Comparison of ENCODE assay signal across 12 cellular contexts in the genomic region with DNA sequence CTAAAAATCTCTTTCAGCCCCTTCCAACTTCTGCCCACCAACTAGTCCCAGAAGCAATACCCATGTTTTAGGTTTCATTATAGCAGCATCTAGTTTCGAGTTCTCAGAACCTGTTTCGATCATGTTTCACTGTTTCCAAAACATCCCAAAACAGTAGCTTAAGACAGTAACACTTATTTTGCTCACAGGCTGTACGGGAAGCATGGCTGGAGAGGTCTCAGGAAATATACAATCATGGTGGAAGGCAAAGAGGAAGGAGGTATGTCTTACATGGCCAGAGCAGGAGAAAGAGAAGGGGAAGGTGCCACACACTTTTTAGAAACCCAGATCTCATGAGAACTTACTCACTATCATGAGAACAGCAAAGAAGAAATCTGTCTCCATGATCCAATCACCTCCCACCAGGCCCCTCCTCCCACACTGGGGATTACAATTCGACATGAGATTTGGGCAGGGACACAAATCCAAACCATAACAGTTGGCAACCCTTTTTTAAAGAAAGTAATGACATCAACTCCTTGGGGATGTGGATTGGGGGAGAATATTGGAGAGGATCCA.
DNase-seq lines count a peak whose midpoint lies in the region; ATAC-seq and TF ChIP-seq lines count a peak whose summit lies in the region.
"Had no signal": no experiment of that assay in that cellular context is flagged by ENCODE, and none has a peak within 500 bp of the region (broad histone marks: within the 10 kb centered on the region; RNA-seq: fewer than 3 reads in every experiment).

No MANE protein-coding gene starts in this region.

- peaks cover 70% of the 10 kb centered on the region for H3K4me1 ChIP-seq in OCI-LY3 (ENCODE audit: low read length)

- POLR2A ChIA-PET in naive thymus-derived CD8-positive, alpha-beta T cell (lab: Charles Lee) = interaction anchor here (1.3 kb wide), 1 partner anchor 10 kb away, joined by 3 read pairs; no protein-coding TSS in a partner anchor

- H3K27ac ChIP-seq in OCI-LY3 (ENCODE audit: low read length) = peak overlapping the region; percentile 84

- peak overlapping the region; percentile 56 for H3K4me2 ChIP-seq in OCI-LY3 (ENCODE audit: low read length)

- no peaks in the 10 kb centered on the region for H3K36me3 Mint-ChIP-seq in naive thymus-derived CD8-positive, alpha-beta T cell

- no peaks in the 10 kb centered on the region for H3K27me3 ChIP-seq in OCI-LY3 (ENCODE audit: low read depth, low read length)

- peaks cover 26 to 74% (median 36%) of the 10 kb centered on the region in 4 donors for H3K4me1 Mint-ChIP-seq in naive thymus-derived CD8-positive, alpha-beta T cell

- H3K4me3 Mint-ChIP-seq in naive thymus-derived CD8-positive, alpha-beta T cell = no peak overlapping the region

- no peaks in the 10 kb centered on the region for H3K79me2 ChIP-seq in OCI-LY3 (ENCODE audit: low read length)

- H3K9me3 ChIP-seq in OCI-LY3 (ENCODE audit: insufficient read depth, low read length) = peaks cover 4% of the 10 kb centered on the region

- H3K27ac Mint-ChIP-seq in naive thymus-derived CD8-positive, alpha-beta T cell = peak overlapping the region in 2 of 10 donors; percentile 37 to 44

- peaks cover 0 to 19% (median 0%) of the 10 kb centered on the region in 9 donors for H3K9me3 Mint-ChIP-seq in naive thymus-derived CD8-positive, alpha-beta T cell

- H3K36me3 ChIP-seq in OCI-LY3 (replicated peaks; ENCODE audit: low read depth, low read length) = peaks cover 8% of the 10 kb centered on the region

- H3K27me3 Mint-ChIP-seq in naive thymus-derived CD8-positive, alpha-beta T cell = no peaks in the 10 kb centered on the region

- intact Hi-C loops in sciatic nerve (cut with DNase I) = no loop called here

- H3K9ac ChIP-seq in OCI-LY3 (ENCODE audit: low read length) = peak overlapping the region; percentile 57; the same call in 1 of the 2 replicates

- ATAC-seq in GM18498 (IDR thresholded peaks at IDR 0.05; ENCODE audit: unreplicated experiment) = peak; percentile 68
- ATAC-seq in GM19397 (IDR thresholded peaks at IDR 0.05; ENCODE audit: unreplicated experiment) = peak; percentile 60
- peak; percentile 85 for ATAC-seq in HG02981 (IDR thresholded peaks at IDR 0.05; ENCODE audit: unreplicated experiment)
- no peak for ATAC-seq in sciatic nerve
- ATAC-seq in naive thymus-derived CD8-positive, alpha-beta T cell = no peak
- ATAC-seq: right cardiac atrium had no signal

- H2AFZ ChIP-seq in OCI-LY3 (ENCODE audit: low read depth, low read length) = 0 out of 2 replicates have a peak overlapping the region, but pooled peaks have one; percentile 13

- no peak for TF ChIP-seq CTCF in OCI-LY3 (IDR thresholded peaks at IDR 0.05; ENCODE audit: low read depth, low read length)

- no peak for DNase-seq in sciatic nerve (ENCODE audit: low spot score)
- no peak for DNase-seq in stimulated activated CD4-positive, alpha-beta T cell treated with anti-CD3 and anti-CD28 coated beads, Interleukin-15, amount 100 ng/mL, for 24 hours
- no peak for DNase-seq in NCI-H146 treated with DMSO at 0.1 percent for 48 hours (lab: John Stamatoyannopoulos, UW; ENCODE audit: unreplicated experiment)
- DNase-seq in naive thymus-derived CD8-positive, alpha-beta T cell = no peak
- DNase-seq: caudate nucleus, DMS79, NCI-H146, right cardiac atrium had no signal

- peak overlapping the region; percentile 41 for H3K4me3 ChIP-seq in OCI-LY3 (ENCODE audit: low read length)

- no peaks in the 10 kb centered on the region for H4K20me1 ChIP-seq in OCI-LY3 (ENCODE audit: insufficient read depth, low read length)

Comparison
In these comparisons a context has a peak if more than half of its experiments do, and no peak if none do; other contexts are left out.
1. ATAC-seq: peak in GM18498 (single experiment), GM19397 (single experiment) and HG02981 (single experiment); none in sciatic nerve (single experiment) and naive thymus-derived CD8-positive, alpha-beta T cell (0 of 2).